In genomic region chr1:103525114-103525606, GRCh38 we compare ENCODE assay signal across 8 cellular contexts. TPM values are rescaled to one million over a fixed set of nuclear protein-coding genes. Genes with fewer than 3 reads are reported as not detected.
DNase-seq lines count a peak whose midpoint lies in the region; ATAC-seq and TF ChIP-seq lines count a peak whose summit lies in the region.

No MANE protein-coding gene starts in this region.

- TF ChIP-seq RAD21 in liver (IDR thresholded peaks at IDR 0.05), result no peak

- H3K4me3 ChIP-seq in liver (ENCODE audit: low read depth in 1 of 3, low read length in 3 of 3), result peak overlapping the region; percentile 24 to 50 (median 45)
- peak overlapping the region; percentile 60 for H3K4me3 ChIP-seq in thoracic aorta

- DNase-seq in NCI-H2107 treated with DMSO at 0.1 percent for 48 hours (lab: John Stamatoyannopoulos, UW; ENCODE audit: unreplicated experiment) (peak; percentile 29), NCI-H2107 (lab: John Stamatoyannopoulos, UW) (no peak), RPMI7951 (ENCODE audit: low read depth) (peak; percentile 61), thoracic aorta (ENCODE audit: low spot score) (no peak)

- WGBS in liver, result 7% methylated on average over 24 of the region's 34 CpGs

- H3K4me1 Mint-ChIP-seq in dendritic cell treated with granulocyte-macrophage colony-stimulating factor and Interleukin-4, amounts not matched to agents 40 ng/mL and 50 ng/mL, for 4 days (ENCODE audit: low read depth), result peaks cover 45% of the 10 kb centered on the region

- no peaks in the 10 kb centered on the region for H3K27me3 Mint-ChIP-seq in dendritic cell treated with granulocyte-macrophage colony-stimulating factor and Interleukin-4, amounts not matched to agents 40 ng/mL and 50 ng/mL, for 4 days

- intact Hi-C loops in dendritic cell treated with granulocyte-macrophage colony-stimulating factor and Interleukin-4, amounts not matched to agents 40 ng/mL and 50 ng/mL, for 4 days (cut with micrococcal nuclease), result no loop called here

- H3K27ac Mint-ChIP-seq in dendritic cell treated with granulocyte-macrophage colony-stimulating factor and Interleukin-4, amounts not matched to agents 40 ng/mL and 50 ng/mL, for 4 days, result peak overlapping the region; percentile 100

- H3K9ac ChIP-seq in liver (ENCODE audit: low read depth in 1 of 2, low read length in 2 of 2), result no peak overlapping the region

- H3K36me3 ChIP-seq in liver (ENCODE audit: control insufficient read depth in 4 of 4, insufficient read depth in 3 of 4, low read depth in 1 of 4, low read length in 3 of 4) (peaks cover 0 to under 1% (median 0%) of the 10 kb centered on the region in 4 donors), thoracic aorta (no peaks in the 10 kb centered on the region)

- H3K4me1 ChIP-seq in liver (ENCODE audit: control insufficient read depth in 4 of 4, insufficient read depth in 4 of 4, low read length in 3 of 4), result peaks cover 5 to 19% (median 11%) of the 10 kb centered on the region in 4 donors
- peaks cover 22 to 27% of the 10 kb centered on the region in 2 donors for H3K4me1 ChIP-seq in thoracic aorta (ENCODE audit: control insufficient read depth in 1 of 2, low read depth in 2 of 2)

- H3K36me3 Mint-ChIP-seq in dendritic cell treated with granulocyte-macrophage colony-stimulating factor and Interleukin-4, amounts not matched to agents 40 ng/mL and 50 ng/mL, for 4 days (ENCODE audit: low read depth), result peaks cover 34% of the 10 kb centered on the region

- H3K9me3 ChIP-seq in liver (ENCODE audit: control insufficient read depth in 4 of 4, low read length in 3 of 4) (no peaks in the 10 kb centered on the region), thoracic aorta (no peaks in the 10 kb centered on the region)

- peak overlapping the region; percentile 49 for H3K4me3 Mint-ChIP-seq in dendritic cell treated with granulocyte-macrophage colony-stimulating factor and Interleukin-4, amounts not matched to agents 40 ng/mL and 50 ng/mL, for 4 days

- H3K27me3 ChIP-seq in liver (ENCODE audit: control insufficient read depth in 4 of 4, insufficient read depth in 4 of 4, low read length in 3 of 4) (no peaks in the 10 kb centered on the region), thoracic aorta (replicated peaks; ENCODE audit: insufficient read depth) (no peaks in the 10 kb centered on the region)

- TF ChIP-seq CTCF in liver (IDR thresholded peaks at IDR 0.05; ENCODE audit: low read depth, low read length, missing input control), result no peak
- TF ChIP-seq CTCF in thoracic aorta (IDR thresholded peaks at IDR 0.05), result no peak

- no peak overlapping the region for H3K27ac ChIP-seq in liver (ENCODE audit: low read depth in 1 of 2, low read length in 2 of 2)
- H3K27ac ChIP-seq in thoracic aorta, result no peak overlapping the region

- ATAC-seq in GM21447 (IDR thresholded peaks at IDR 0.05; ENCODE audit: unreplicated experiment) (peak; percentile 47), HG03571 (IDR thresholded peaks at IDR 0.05; ENCODE audit: unreplicated experiment) (peak; percentile 62), thoracic aorta (ENCODE audit: insufficient number of reproducible peaks, low FRiP score, low read depth) (peak; percentile 34)

- H3K9me3 Mint-ChIP-seq in dendritic cell treated with granulocyte-macrophage colony-stimulating factor and Interleukin-4, amounts not matched to agents 40 ng/mL and 50 ng/mL, for 4 days, result no peaks in the 10 kb centered on the region

TF ChIP-seq in liver, 16 proteins besides CTCF, POLR2A, EP300 and RAD21:
- TF ChIP-seq SP1 (IDR thresholded peaks at IDR 0.05) (peak; percentile 4), RXRA (IDR thresholded peaks at IDR 0.05) (peak; percentile 61 to 83), MAX (IDR thresholded peaks at IDR 0.05) (no peak)
TF ChIP-seq in liver: peak in this region for 2.

RNA-seq across cellular contexts. Expression of gene RNPC3, which starts 0.3 kb away (rescaled TPM):
- 5.3 and 7.7 TPM in 2 replicates for total RNA-seq in RPMI7951 (2014; rRNA removed; shearing (Covaris generic))
- total RNA-seq in liver (10 to 100 TPM in 1 of 2 donors, 1 to 10 TPM in 1; 6.1 to 13.1 TPM), thoracic aorta (10 to 100 TPM; 38.6 to 41.1 TPM)
- 10 to 100 TPM in 1 of 2 donors, 1 to 10 TPM in 1; 4.2 to 18.0 TPM for polyA plus RNA-seq in liver

RNA-seq across cellular contexts. Expression of gene AMY2B, which starts 46.2 kb away (rescaled TPM):
- total RNA-seq in RPMI7951 (2014; rRNA removed; shearing (Covaris generic)), result 0.48 and 0.88 TPM in 2 replicates
- total RNA-seq in liver, result 10 to 100 TPM in 1 of 2 donors, 1 to 10 TPM in 1; 5.4 to 16.7 TPM
- polyA plus RNA-seq in liver, result 10 to 100 TPM in 1 of 2 donors, 1 to 10 TPM in 1; 2.1 to 12.3 TPM
- total RNA-seq in thoracic aorta, result 10 to 100 TPM; 16.9 to 17.1 TPM

Comparison
In these comparisons a context has a peak if more than half of its experiments do, and no peak if none do; other contexts are left out.
1. DNase-seq: peak in NCI-H2107 treated with DMSO at 0.1 percent for 48 hours (single experiment) and RPMI7951 (single experiment); none in NCI-H2107 (single experiment) and thoracic aorta (single experiment).
2. Peak in every context shown above with its lines, with median percentiles within 50 percentile points of each other: ATAC-seq.